ENCODE assay signal across 24 cellular contexts in genomic region chr11:105367129-105367528, GRCh38.
"Had no signal": no experiment of that assay in that cellular context is flagged by ENCODE, and none has a peak within 500 bp of the region (broad histone marks: within the 10 kb centered on the region; RNA-seq: fewer than 3 reads in every experiment).

No MANE protein-coding gene starts in this region.

- ATAC-seq: effector memory CD8-positive, alpha-beta T cell; left ventricle myocardium superior; lower lobe of right lung; mucosa of descending colon; natural killer cell treated with Interleukin-12 subunit alpha and Interleukin-12 subunit beta and Interleukin-15 and Interleukin-18, amount 100 ng/mL, for 72 hours; right lobe of liver; stimulated activated naive CD8-positive, alpha-beta T cell treated with anti-CD3 and anti-CD28 coated beads, Interleukin-15, amount 100 ng/mL, for 72 hours had no signal

- H3K9ac ChIP-seq: parathyroid adenoma had no signal

- H3K27ac ChIP-seq: lower lobe of right lung, neutrophil, parathyroid adenoma, right lobe of liver, thyroid gland had no signal

- FAIRE-seq: endometrium, keratinocyte had no signal

- H2AFZ ChIP-seq: parathyroid adenoma had no signal

- H3K79me2 ChIP-seq: parathyroid adenoma had no signal

- H3K36me3 ChIP-seq: lower lobe of right lung, neutrophil, right lobe of liver, thyroid gland had no signal

- H3K4me3 ChIP-seq: lower lobe of right lung, mucosa of descending colon, right lobe of liver, thyroid gland had no signal

- H3K27me3 ChIP-seq: neutrophil, right lobe of liver, thyroid gland had no signal

- DNase-seq: cerebellar nuclear complex; cortex of kidney; effector memory CD8-positive, alpha-beta T cell; foreskin melanocyte; glutamatergic neuron; hypothalamus; immature natural killer cell; left ventricle myocardium superior; lower lobe of right lung; mucosa of descending colon; naive B cell; right lobe of liver; small intestine; stimulated activated CD4-positive, alpha-beta T cell treated with anti-CD3 and anti-CD28 coated beads, Interleukin-15, amount 100 ng/mL, for 24 hours; stimulated activated CD4-positive, alpha-beta T cell treated with anti-CD3 and anti-CD28 coated beads, Interleukin-2, amount 100 ng/mL, for 48 hours; stimulated activated CD8-positive, alpha-beta memory T cell treated with anti-CD3 and anti-CD28 coated beads, Interleukin-4, amount 100 ng/mL, for 48 hours; stimulated activated naive CD4-positive, alpha-beta T cell; stimulated activated naive CD8-positive, alpha-beta T cell treated with anti-CD3 and anti-CD28 coated beads, Interleukin-15, amount 100 ng/mL, for 72 hours; thyroid gland had no signal

- H3K9me3 ChIP-seq: lower lobe of right lung, mucosa of descending colon, neutrophil, right lobe of liver, thyroid gland had no signal

- H3K4me1 ChIP-seq: lower lobe of right lung, parathyroid adenoma, right lobe of liver, thyroid gland had no signal
